In genomic region chr4:61201562-61202099, GRCh38 we compare ENCODE assay signal across 8 cellular contexts. TPM values are rescaled to one million over a fixed set of nuclear protein-coding genes. Genes with fewer than 3 reads are reported as not detected.
DNase-seq lines count a peak whose midpoint lies in the region; ATAC-seq, FAIRE-seq and TF ChIP-seq lines count a peak whose summit lies in the region.

No MANE protein-coding gene starts in this region.

- H3K79me1 ChIP-seq in H1 (ENCODE audit: low read depth, low read length), result no peaks in the 10 kb centered on the region

- no peak overlapping the region for H4K91ac ChIP-seq in H1 (replicated peaks; ENCODE audit: insufficient read length, low read length)

- peak overlapping the region in 3 of 4 experiments; percentile 17 to 49 (median 26); a peak in 5 of 7 replicates for H3K9ac ChIP-seq in H1 (replicated peaks in 1 of 4; ENCODE audit: extremely low read depth in 1 of 4, low read depth in 3 of 4, low read length in 3 of 4)
- peak overlapping the region; percentile 24 to 43 for H3K9ac ChIP-seq in mucosa of rectum (ENCODE audit: low read depth in 1 of 2, low read length in 2 of 2)

- FAIRE-seq in H1 (lab: Jason Lieb, UNC), result no peak

- H2BK5ac ChIP-seq in H1 (ENCODE audit: low read depth, low read length), result no peak overlapping the region; the same call in 1 of the 2 replicates

- H2BK15ac ChIP-seq in H1 (ENCODE audit: low read length), result 0 out of 2 replicates have a peak overlapping the region, but pooled peaks have one; percentile 77

- no peak for TF ChIP-seq EP300 in H1 (IDR thresholded peaks at IDR 0.05; ENCODE audit: borderline replicate concordance in 1 of 2, low read depth in 2 of 2, low read length in 2 of 2)

- no peak overlapping the region for H2BK12ac ChIP-seq in H1 (ENCODE audit: low read depth, low read length)

- H2AK5ac ChIP-seq in H1 (ENCODE audit: low read depth, low read length), result no peak overlapping the region

- ATAC-seq in stimulated activated naive CD8-positive, alpha-beta T cell treated with anti-CD3 and anti-CD28 coated beads, Interleukin-15, Interleukin-2, amounts not matched to agents 100 U/mL and 50 U/mL, for 24 hours, result no peak
- ATAC-seq in GM19324 (IDR thresholded peaks at IDR 0.05; ENCODE audit: low FRiP score, unreplicated experiment) (no peak), omental fat pad (ENCODE audit: low FRiP score) (no peak)

- no peak overlapping the region for H3K56ac ChIP-seq in H1 (replicated peaks; ENCODE audit: insufficient read length, low read depth, low read length)

- peak overlapping the region; percentile 90; the same call in 1 of the 2 replicates for H3K18ac ChIP-seq in H1 (ENCODE audit: extremely low read depth, low read length)

- in situ Hi-C loops in KBM-7 (cut with MboI; ENCODE audit: low pct_unique_long_range_greater_than_20kb, low sequenced_read_pairs), result no loop called here

- peaks cover 22% of the 10 kb centered on the region for H3K23me2 ChIP-seq in H1 (ENCODE audit: low read depth, low read length)

- H3K4me3 ChIP-seq in H1 (ENCODE audit: extremely low read depth in 1 of 4, insufficient read depth in 2 of 4, low read depth in 3 of 4, low read length in 4 of 4) (peak overlapping the region; percentile 52 to 94 (median 83)), mucosa of rectum (ENCODE audit: low read length in 2 of 2) (peak overlapping the region; percentile 59 to 78)

- no peak overlapping the region for H3K4ac ChIP-seq in H1 (replicated peaks; ENCODE audit: insufficient read length, low read depth, low read length)

- H3K23ac ChIP-seq in H1 (ENCODE audit: insufficient read length), result no peak overlapping the region

- no peaks in the 10 kb centered on the region for H3K9me3 ChIP-seq in H1 (ENCODE audit: insufficient read depth in 2 of 2, low read depth in 1 of 2, low read length in 1 of 2)
- no peaks in the 10 kb centered on the region for H3K9me3 ChIP-seq in mucosa of rectum (ENCODE audit: control insufficient read depth in 2 of 2, low read length in 2 of 2)

- H3K4me1 ChIP-seq in H1 (replicated peaks in 1 of 4; ENCODE audit: control insufficient read depth in 3 of 4, insufficient read depth in 4 of 4, low read length in 3 of 4) (peaks cover 0 to 13% (median 8%) of the 10 kb centered on the region in 4 experiments; a peak in 4 of 7 replicates), mucosa of rectum (ENCODE audit: control insufficient read depth in 2 of 2, insufficient read depth in 2 of 2, low read length in 2 of 2) (no peaks in the 10 kb centered on the region)

- no peak overlapping the region for H3K14ac ChIP-seq in H1 (ENCODE audit: insufficient read length)

- H3K27me3 ChIP-seq in H1 (replicated peaks in 1 of 4; ENCODE audit: control insufficient read depth in 3 of 4, extremely low read depth in 1 of 4, insufficient read depth in 3 of 4, low read length in 3 of 4) (peaks cover 0 to 25% (median 20%) of the 10 kb centered on the region in 4 experiments; a peak in 5 of 7 replicates), mucosa of rectum (ENCODE audit: control insufficient read depth in 2 of 2, insufficient read depth in 2 of 2, low read length in 2 of 2) (peaks cover 6 to 19% of the 10 kb centered on the region in 2 donors)

- no peak overlapping the region for H2BK20ac ChIP-seq in H1 (ENCODE audit: low read length)

- no peak overlapping the region for H4K5ac ChIP-seq in H1 (ENCODE audit: insufficient read length, low read depth, low read length)

- H3K27ac ChIP-seq in 22Rv1 (no peak overlapping the region), H1 (ENCODE audit: low read depth, low read length) (no peak overlapping the region), mucosa of rectum (ENCODE audit: low read depth in 2 of 2, low read length in 2 of 2) (peak overlapping the region; percentile 47 to 52)

- no peak overlapping the region for H2AFZ ChIP-seq in H1 (ENCODE audit: low read length)

- peak overlapping the region; percentile 76; the same call in 1 of the 2 replicates for H4K8ac ChIP-seq in H1 (ENCODE audit: extremely low read depth, insufficient read depth, low read length)

- CTCF ChIA-PET in H1 (lab: Charles Lee; ENCODE audit: partially characterized antibody), result no interaction called here

- POLR2A ChIA-PET in H1 (lab: Charles Lee; ENCODE audit: partially characterized antibody), result interaction anchor here (1.1 to 1.4 kb wide), 2 partner anchors 84 to 300 kb away, joined by 3 read pairs; no protein-coding TSS in a partner anchor

- H3K79me2 ChIP-seq in H1 (ENCODE audit: control insufficient read depth in 1 of 2, insufficient read depth in 2 of 2, low read length in 2 of 2), result peaks cover 0 to 51% of the 10 kb centered on the region in 2 experiments; a peak in 2 of 4 replicates

- H4K20me1 ChIP-seq in H1 (replicated peaks in 1 of 2; ENCODE audit: control insufficient read depth in 1 of 2, insufficient read depth in 2 of 2, low read length in 2 of 2), result peaks cover 3 to 14% of the 10 kb centered on the region in 2 experiments

- H3K36me3 ChIP-seq in H1 (ENCODE audit: control insufficient read depth in 2 of 4, insufficient read depth in 4 of 4, low read length in 3 of 4), result no peaks in the 10 kb centered on the region
- no peaks in the 10 kb centered on the region for H3K36me3 ChIP-seq in mucosa of rectum (ENCODE audit: control insufficient read depth in 2 of 2, insufficient read depth in 2 of 2, low read length in 2 of 2)

- peak overlapping the region; percentile 76 to 97 for H3K4me2 ChIP-seq in H1 (ENCODE audit: insufficient read depth in 1 of 2, low read depth in 2 of 2, low read length in 2 of 2)

- peak; percentile 7 for DNase-seq in KBM-7
- DNase-seq in H1 (ENCODE audit: low read depth in 1 of 2, low spot score in 2 of 2), result peak in 1 of 2 experiments; percentile 63
- DNase-seq in stimulated activated naive CD8-positive, alpha-beta T cell treated with anti-CD3 and anti-CD28 coated beads, Interleukin-15, Interleukin-2, amounts not matched to agents 100 U/mL and 50 U/mL, for 24 hours, result no peak
- no peak for DNase-seq in omental fat pad (ENCODE audit: low spot score)
- DNase-seq in NCI-H2107 (lab: John Stamatoyannopoulos, UW), result no peak

- WGBS in H1 (ENCODE audit: extremely low coverage in 1 of 2, insufficient coverage in 1 of 2, insufficient read length in 1 of 2, insufficient replicate concordance in 2 of 2, low coverage in 1 of 2, low lambda C conversion rate in 2 of 2, missing lambda C conversion rate in 1 of 2), 2 experiments, result 2% methylated on average over 30 of the region's 39 CpGs; no CpG with 5 or more reads in 1 of the 2 experiments

- H2BK120ac ChIP-seq in H1 (replicated peaks; ENCODE audit: low read depth, low read length), result peak overlapping the region; percentile 14

- TF ChIP-seq CTCF in 22Rv1 (IDR thresholded peaks at IDR 0.05) (0 out of 2 replicates have a peak, but pooled peaks have one; percentile 11), H1 (IDR thresholded peaks at IDR 0.05; ENCODE audit: control extremely low read depth in 1 of 3, insufficient read depth in 1 of 3, low read depth in 1 of 3, low read length in 3 of 3) (no peak), omental fat pad (IDR thresholded peaks at IDR 0.05) (no peak)

- TF ChIP-seq RAD21 in H1 (IDR thresholded peaks at IDR 0.05 in 1 of 2, conservative IDR thresholded peaks at IDR 0.05 in 1 of 2; ENCODE audit: low read depth in 2 of 2, low read length in 2 of 2), result no peak; a peak in 1 of 4 replicates

- no peak for TF ChIP-seq POLR2A in H1 (IDR thresholded peaks at IDR 0.05; ENCODE audit: control extremely low read depth in 1 of 2, low read depth in 2 of 2, low read length in 2 of 2)

TF ChIP-seq in H1, 55 proteins besides CTCF, POLR2A, EP300 and RAD21 (continues in another document):
- TF ChIP-seq EGR1 (IDR thresholded peaks at IDR 0.05; ENCODE audit: borderline replicate concordance, low read depth, low read length), result no peak
- no peak for TF ChIP-seq SP1 (IDR thresholded peaks at IDR 0.05; ENCODE audit: low read depth, low read length)
- TF ChIP-seq JUND (IDR thresholded peaks at IDR 0.05; ENCODE audit: low read length), result no peak
- no peak for TF ChIP-seq SP2 (IDR thresholded peaks at IDR 0.05; ENCODE audit: low read length)
- no peak for TF ChIP-seq SRF (IDR thresholded peaks at IDR 0.05; ENCODE audit: low read depth, low read length)
- TF ChIP-seq, protein P1, sequence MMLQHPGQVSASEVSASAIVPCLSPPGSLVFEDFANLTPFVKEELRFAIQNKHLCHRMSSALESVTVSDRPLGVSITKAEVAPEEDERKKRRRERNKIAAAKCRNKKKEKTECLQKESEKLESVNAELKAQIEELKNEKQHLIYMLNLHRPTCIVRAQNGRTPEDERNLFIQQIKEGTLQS (IDR thresholded peaks at IDR 0.05; ENCODE audit: insufficient read depth, low read depth, low read length), result no peak
- no peak for TF ChIP-seq RXRA (IDR thresholded peaks at IDR 0.05; ENCODE audit: insufficient read depth, low read depth, low read length)
- TF ChIP-seq PHF8 (conservative IDR thresholded peaks at IDR 0.05; ENCODE audit: low read depth, low read length), result no peak
- TF ChIP-seq USF2 (IDR thresholded peaks at IDR 0.05; ENCODE audit: low read length), result no peak
- TF ChIP-seq POLR2AphosphoS5 (IDR thresholded peaks at IDR 0.05; ENCODE audit: low read depth, low read length), result no peak
- no peak for TF ChIP-seq CBX5 (IDR thresholded peaks at IDR 0.05; ENCODE audit: low read depth, low read length)
- no peak for TF ChIP-seq RNF2 (IDR thresholded peaks at IDR 0.05; ENCODE audit: borderline replicate concordance, low read depth, low read length, missing control alignments, poor library complexity, severe bottlenecking)
- TF ChIP-seq BRCA1 (IDR thresholded peaks at IDR 0.05; ENCODE audit: low read depth, low read length), result no peak
- TF ChIP-seq ASH2L (IDR thresholded peaks at IDR 0.05; ENCODE audit: low read length), result no peak
- TF ChIP-seq RFX5 (IDR thresholded peaks at IDR 0.05; ENCODE audit: borderline replicate concordance, low read depth, low read length), result no peak

RNA-seq across cellular contexts. Expression of gene ADGRL3, which starts 1.5 kb away (rescaled TPM):
- total RNA-seq in H1 (2021; fragmentation: NEBNext Ultra II Directional; extraction: Animal tissue kit (Norgen Biotek cat#: 25700)), result 13.0 and 14.0 TPM in 2 replicates
- polyA plus RNA-seq in H1 (2011; rRNA removed), result 3.9 and 6.6 TPM in 2 replicates
- 6.3 TPM for polyA plus RNA-seq in H1 (2011; cell fraction: cytosol; rRNA removed)
- polyA plus RNA-seq in H1 (2011; cell fraction: nucleus; rRNA removed), result 6.1 TPM
- 4.9 to 7.9 TPM (median 6.1 TPM) in 4 replicates for polyA plus RNA-seq in H1 (2012, experiment 1 of 2)
- polyA plus RNA-seq in H1 (2012, experiment 2 of 2), result 0.37 TPM
- polyA plus RNA-seq in H1 (2013, experiment 1 of 2), result 10.1 TPM
- polyA plus RNA-seq in H1 (2013, experiment 2 of 2), result 9.8 TPM
- 28.4 and 41.8 TPM in 2 replicates for polyA minus RNA-seq in H1 (2011; rRNA and poly(A)+ RNA removed)
- polyA minus RNA-seq in H1 (2011; cell fraction: cytosol; rRNA and poly(A)+ RNA removed), result 9.8 TPM
- polyA minus RNA-seq in H1 (2011; cell fraction: nucleus; rRNA and poly(A)+ RNA removed), result 64.7 TPM
- total RNA-seq in omental fat pad, result 10 to 100 TPM in 1 of 4 donors, 1 to 10 TPM in 3; 2.5 to 16.4 (median 4.6) TPM

Comparison
In these comparisons a context has a peak if more than half of its experiments do, and no peak if none do; other contexts are left out.
1. H3K27ac ChIP-seq: peak in mucosa of rectum (2 of 2); none in 22Rv1 (single experiment) and H1 (single experiment).